1 cellular context compared by ENCODE assay signal in the genomic region with DNA sequence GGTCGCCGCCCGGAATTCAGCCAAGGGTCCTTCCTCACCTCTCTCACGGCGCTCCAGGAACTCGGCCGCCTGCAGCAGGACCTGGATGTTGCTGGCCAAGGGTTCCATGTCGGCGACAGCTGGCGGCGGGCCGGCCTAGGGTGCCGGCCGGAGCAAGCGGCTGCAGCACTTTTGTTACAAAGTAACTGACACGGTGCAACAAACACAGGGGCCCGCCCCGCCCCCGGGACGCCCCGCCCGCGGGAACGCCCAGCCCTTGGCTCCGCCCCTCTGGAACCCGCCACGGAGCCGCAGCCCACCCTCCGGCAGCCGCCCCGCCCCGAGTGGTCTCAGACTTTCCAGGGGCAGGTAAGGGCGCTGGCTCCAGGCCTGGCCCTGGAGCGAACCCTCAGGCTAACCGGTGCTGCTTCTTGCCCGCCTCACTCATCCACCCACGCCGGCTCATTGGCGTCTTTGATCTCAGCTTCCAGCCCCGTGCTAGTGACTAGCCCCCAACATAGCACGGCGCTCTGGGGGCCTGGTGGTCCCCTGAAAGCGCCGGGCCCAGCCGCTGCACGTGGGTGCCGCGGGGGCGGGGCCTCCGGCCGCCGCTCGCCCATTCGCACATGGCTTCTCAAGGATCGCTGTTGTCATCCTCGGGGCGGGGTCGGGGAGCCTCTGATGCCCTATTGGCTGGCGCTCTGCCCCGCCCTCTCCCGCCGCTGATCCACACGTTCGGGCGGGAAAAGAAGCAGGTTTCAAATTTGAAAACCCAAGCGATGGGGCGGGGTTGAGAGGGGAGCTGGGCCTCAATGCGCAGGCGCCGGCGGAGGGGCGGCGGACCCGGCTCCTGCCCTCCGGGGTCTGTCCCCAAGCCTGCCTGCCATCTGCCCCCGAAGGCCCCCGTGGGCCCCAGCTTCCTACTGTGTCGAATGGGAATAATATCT.
TF ChIP-seq lines count a peak whose summit lies in the region.

A gene with protein sequence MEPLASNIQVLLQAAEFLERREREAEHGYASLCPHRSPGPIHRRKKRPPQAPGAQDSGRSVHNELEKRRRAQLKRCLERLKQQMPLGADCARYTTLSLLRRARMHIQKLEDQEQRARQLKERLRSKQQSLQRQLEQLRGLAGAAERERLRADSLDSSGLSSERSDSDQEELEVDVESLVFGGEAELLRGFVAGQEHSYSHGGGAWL (minus strand): TSS at position 176 of the 926 bp plus-strand sequence. CDS start 68 bp downstream, at position 108.

TF ChIP-seq in HepG2, 621 proteins besides CTCF, POLR2A, EP300 and RAD21 (continued from another document and continues in another):
- TF ChIP-seq RORA (CRISPR knock-in tag; IDR thresholded peaks at IDR 0.05) (no peak), NR2C2 (CRISPR knock-in tag; IDR thresholded peaks at IDR 0.05; ENCODE audit: borderline replicate concordance) (no peak), POLR2AphosphoS5 (IDR thresholded peaks at IDR 0.05; ENCODE audit: low read depth, low read length) (no peak), RXRB (CRISPR knock-in tag; IDR thresholded peaks at IDR 0.05; ENCODE audit: borderline replicate concordance) (peak; percentile 22; the same call in 1 of the 2 replicates), RBFOX2 (IDR thresholded peaks at IDR 0.05; ENCODE audit: low read depth, low read length) (peak; percentile 65), ZFP37 (CRISPR knock-in tag; IDR thresholded peaks at IDR 0.05; ENCODE audit: borderline replicate concordance) (no peak), ZNF720 (CRISPR knock-in tag; IDR thresholded peaks at IDR 0.05) (no peak), FOXK2 (IDR thresholded peaks at IDR 0.05) (peak; percentile 88), NFE2L1 (CRISPR knock-in tag; IDR thresholded peaks at IDR 0.05; ENCODE audit: borderline replicate concordance) (no peak), HNF4G (IDR thresholded peaks at IDR 0.05; ENCODE audit: borderline replicate concordance, low read depth, low read length) (no peak), HNF4G (CRISPR knock-in tag; IDR thresholded peaks at IDR 0.05; ENCODE audit: borderline replicate concordance, low read depth) (no peak), ZNF850 (CRISPR knock-in tag; conservative IDR thresholded peaks at IDR 0.05) (no peak), REPIN1 (CRISPR knock-in tag; IDR thresholded peaks at IDR 0.05; ENCODE audit: borderline replicate concordance, low read depth) (0 out of 2 replicates have a peak, but pooled peaks have one; percentile 28), ZC3H13 (CRISPR knock-in tag; IDR thresholded peaks at IDR 0.05) (peak; percentile 74), GABPA (IDR thresholded peaks at IDR 0.05; ENCODE audit: low read depth, low read length) (no peak), GABPA (CRISPR knock-in tag; IDR thresholded peaks at IDR 0.05; ENCODE audit: low read depth) (no peak), FOXA3 (CRISPR knock-in tag; IDR thresholded peaks at IDR 0.05) (peak; percentile 23; the same call in 1 of the 2 replicates), EEA1 (CRISPR knock-in tag; IDR thresholded peaks at IDR 0.05; ENCODE audit: borderline replicate concordance) (no peak), ZNF354B (CRISPR knock-in tag; IDR thresholded peaks at IDR 0.05) (no peak), ATRX (CRISPR knock-in tag; IDR thresholded peaks at IDR 0.05; ENCODE audit: borderline replicate concordance) (no peak), TOPORS (CRISPR knock-in tag; IDR thresholded peaks at IDR 0.05) (no peak), MYNN (CRISPR knock-in tag; IDR thresholded peaks at IDR 0.05; ENCODE audit: low read depth) (no peak), HDAC1 (CRISPR knock-in tag; IDR thresholded peaks at IDR 0.05) (peak; percentile 95), ZNF619 (CRISPR knock-in tag; IDR thresholded peaks at IDR 0.05) (no peak), ZNF605 (CRISPR knock-in tag; IDR thresholded peaks at IDR 0.05) (peak; percentile 39; the same call in 1 of the 2 replicates), CREB1 (IDR thresholded peaks at IDR 0.05) (peak; percentile 57), CREB1 (CRISPR knock-in tag; IDR thresholded peaks at IDR 0.05) (peak; percentile 62), ZNF7 (CRISPR knock-in tag; IDR thresholded peaks at IDR 0.05) (no peak), ZNF780A (CRISPR knock-in tag; IDR thresholded peaks at IDR 0.05) (no peak), PHF8 (CRISPR knock-in tag; IDR thresholded peaks at IDR 0.05) (peak; percentile 54; the same call in 1 of the 2 replicates), ZNF263 (CRISPR knock-in tag; IDR thresholded peaks at IDR 0.05) (no peak; the same call in 1 of the 2 replicates), HOXA9 (CRISPR knock-in tag; IDR thresholded peaks at IDR 0.05; ENCODE audit: borderline replicate concordance) (0 out of 2 replicates have a peak, but pooled peaks have one; percentile 56), ZBTB42 (CRISPR knock-in tag; IDR thresholded peaks at IDR 0.05) (0 out of 2 replicates have a peak, but pooled peaks have one; percentile 34), TMF1 (CRISPR knock-in tag; IDR thresholded peaks at IDR 0.05; ENCODE audit: low read depth) (no peak), PHF20 (CRISPR knock-in tag; IDR thresholded peaks at IDR 0.05) (0 out of 2 replicates have a peak, but pooled peaks have one; percentile 21), BHLHE40 (IDR thresholded peaks at IDR 0.05; ENCODE audit: low read length) (0 out of 2 replicates have a peak, but pooled peaks have one; percentile 58), YY1 (IDR thresholded peaks at IDR 0.05; ENCODE audit: insufficient read depth, insufficient replicate concordance, low read depth, low read length) (no peak), ZFP36L2 (CRISPR knock-in tag; IDR thresholded peaks at IDR 0.05) (no peak), FOSL1 (CRISPR knock-in tag; IDR thresholded peaks at IDR 0.05; ENCODE audit: borderline replicate concordance) (no peak), CBFB (CRISPR knock-in tag; IDR thresholded peaks at IDR 0.05) (no peak)
- TF ChIP-seq, protein P1, sequence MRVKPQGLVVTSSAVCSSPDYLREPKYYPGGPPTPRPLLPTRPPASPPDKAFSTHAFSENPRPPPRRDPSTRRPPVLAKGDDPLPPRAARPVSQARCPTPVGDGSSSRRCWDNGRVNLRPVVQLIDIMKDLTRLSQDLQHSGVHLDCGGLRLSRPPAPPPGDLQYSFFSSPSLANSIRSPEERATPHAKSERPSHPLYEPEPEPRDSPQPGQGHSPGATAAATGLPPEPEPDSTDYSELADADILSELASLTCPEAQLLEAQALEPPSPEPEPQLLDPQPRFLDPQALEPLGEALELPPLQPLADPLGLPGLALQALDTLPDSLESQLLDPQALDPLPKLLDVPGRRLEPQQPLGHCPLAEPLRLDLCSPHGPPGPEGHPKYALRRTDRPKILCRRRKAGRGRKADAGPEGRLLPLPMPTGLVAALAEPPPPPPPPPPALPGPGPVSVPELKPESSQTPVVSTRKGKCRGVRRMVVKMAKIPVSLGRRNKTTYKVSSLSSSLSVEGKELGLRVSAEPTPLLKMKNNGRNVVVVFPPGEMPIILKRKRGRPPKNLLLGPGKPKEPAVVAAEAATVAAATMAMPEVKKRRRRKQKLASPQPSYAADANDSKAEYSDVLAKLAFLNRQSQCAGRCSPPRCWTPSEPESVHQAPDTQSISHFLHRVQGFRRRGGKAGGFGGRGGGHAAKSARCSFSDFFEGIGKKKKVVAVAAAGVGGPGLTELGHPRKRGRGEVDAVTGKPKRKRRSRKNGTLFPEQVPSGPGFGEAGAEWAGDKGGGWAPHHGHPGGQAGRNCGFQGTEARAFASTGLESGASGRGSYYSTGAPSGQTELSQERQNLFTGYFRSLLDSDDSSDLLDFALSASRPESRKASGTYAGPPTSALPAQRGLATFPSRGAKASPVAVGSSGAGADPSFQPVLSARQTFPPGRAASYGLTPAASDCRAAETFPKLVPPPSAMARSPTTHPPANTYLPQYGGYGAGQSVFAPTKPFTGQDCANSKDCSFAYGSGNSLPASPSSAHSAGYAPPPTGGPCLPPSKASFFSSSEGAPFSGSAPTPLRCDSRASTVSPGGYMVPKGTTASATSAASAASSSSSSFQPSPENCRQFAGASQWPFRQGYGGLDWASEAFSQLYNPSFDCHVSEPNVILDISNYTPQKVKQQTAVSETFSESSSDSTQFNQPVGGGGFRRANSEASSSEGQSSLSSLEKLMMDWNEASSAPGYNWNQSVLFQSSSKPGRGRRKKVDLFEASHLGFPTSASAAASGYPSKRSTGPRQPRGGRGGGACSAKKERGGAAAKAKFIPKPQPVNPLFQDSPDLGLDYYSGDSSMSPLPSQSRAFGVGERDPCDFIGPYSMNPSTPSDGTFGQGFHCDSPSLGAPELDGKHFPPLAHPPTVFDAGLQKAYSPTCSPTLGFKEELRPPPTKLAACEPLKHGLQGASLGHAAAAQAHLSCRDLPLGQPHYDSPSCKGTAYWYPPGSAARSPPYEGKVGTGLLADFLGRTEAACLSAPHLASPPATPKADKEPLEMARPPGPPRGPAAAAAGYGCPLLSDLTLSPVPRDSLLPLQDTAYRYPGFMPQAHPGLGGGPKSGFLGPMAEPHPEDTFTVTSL (CRISPR knock-in tag; IDR thresholded peaks at IDR 0.05; ENCODE audit: borderline replicate concordance) = no peak
- TF ChIP-seq, protein P2, sequence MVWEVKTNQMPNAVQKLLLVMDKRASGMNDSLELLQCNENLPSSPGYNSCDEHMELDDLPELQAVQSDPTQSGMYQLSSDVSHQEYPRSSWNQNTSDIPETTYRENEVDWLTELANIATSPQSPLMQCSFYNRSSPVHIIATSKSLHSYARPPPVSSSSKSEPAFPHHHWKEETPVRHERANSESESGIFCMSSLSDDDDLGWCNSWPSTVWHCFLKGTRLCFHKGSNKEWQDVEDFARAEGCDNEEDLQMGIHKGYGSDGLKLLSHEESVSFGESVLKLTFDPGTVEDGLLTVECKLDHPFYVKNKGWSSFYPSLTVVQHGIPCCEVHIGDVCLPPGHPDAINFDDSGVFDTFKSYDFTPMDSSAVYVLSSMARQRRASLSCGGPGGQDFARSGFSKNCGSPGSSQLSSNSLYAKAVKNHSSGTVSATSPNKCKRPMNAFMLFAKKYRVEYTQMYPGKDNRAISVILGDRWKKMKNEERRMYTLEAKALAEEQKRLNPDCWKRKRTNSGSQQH (CRISPR knock-in tag; IDR thresholded peaks at IDR 0.05; ENCODE audit: low read depth) = no peak
- TF ChIP-seq, protein P3, sequence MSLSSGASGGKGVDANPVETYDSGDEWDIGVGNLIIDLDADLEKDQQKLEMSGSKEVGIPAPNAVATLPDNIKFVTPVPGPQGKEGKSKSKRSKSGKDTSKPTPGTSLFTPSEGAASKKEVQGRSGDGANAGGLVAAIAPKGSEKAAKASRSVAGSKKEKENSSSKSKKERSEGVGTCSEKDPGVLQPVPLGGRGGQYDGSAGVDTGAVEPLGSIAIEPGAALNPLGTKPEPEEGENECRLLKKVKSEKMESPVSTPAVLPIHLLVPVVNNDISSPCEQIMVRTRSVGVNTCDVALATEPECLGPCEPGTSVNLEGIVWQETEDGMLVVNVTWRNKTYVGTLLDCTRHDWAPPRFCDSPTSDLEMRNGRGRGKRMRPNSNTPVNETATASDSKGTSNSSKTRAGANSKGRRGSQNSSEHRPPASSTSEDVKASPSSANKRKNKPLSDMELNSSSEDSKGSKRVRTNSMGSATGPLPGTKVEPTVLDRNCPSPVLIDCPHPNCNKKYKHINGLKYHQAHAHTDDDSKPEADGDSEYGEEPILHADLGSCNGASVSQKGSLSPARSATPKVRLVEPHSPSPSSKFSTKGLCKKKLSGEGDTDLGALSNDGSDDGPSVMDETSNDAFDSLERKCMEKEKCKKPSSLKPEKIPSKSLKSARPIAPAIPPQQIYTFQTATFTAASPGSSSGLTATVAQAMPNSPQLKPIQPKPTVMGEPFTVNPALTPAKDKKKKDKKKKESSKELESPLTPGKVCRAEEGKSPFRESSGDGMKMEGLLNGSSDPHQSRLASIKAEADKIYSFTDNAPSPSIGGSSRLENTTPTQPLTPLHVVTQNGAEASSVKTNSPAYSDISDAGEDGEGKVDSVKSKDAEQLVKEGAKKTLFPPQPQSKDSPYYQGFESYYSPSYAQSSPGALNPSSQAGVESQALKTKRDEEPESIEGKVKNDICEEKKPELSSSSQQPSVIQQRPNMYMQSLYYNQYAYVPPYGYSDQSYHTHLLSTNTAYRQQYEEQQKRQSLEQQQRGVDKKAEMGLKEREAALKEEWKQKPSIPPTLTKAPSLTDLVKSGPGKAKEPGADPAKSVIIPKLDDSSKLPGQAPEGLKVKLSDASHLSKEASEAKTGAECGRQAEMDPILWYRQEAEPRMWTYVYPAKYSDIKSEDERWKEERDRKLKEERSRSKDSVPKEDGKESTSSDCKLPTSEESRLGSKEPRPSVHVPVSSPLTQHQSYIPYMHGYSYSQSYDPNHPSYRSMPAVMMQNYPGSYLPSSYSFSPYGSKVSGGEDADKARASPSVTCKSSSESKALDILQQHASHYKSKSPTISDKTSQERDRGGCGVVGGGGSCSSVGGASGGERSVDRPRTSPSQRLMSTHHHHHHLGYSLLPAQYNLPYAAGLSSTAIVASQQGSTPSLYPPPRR (CRISPR knock-in tag; IDR thresholded peaks at IDR 0.05; ENCODE audit: borderline replicate concordance) = 0 out of 2 replicates have a peak, but pooled peaks have one; percentile 14
- TF ChIP-seq, protein P4, sequence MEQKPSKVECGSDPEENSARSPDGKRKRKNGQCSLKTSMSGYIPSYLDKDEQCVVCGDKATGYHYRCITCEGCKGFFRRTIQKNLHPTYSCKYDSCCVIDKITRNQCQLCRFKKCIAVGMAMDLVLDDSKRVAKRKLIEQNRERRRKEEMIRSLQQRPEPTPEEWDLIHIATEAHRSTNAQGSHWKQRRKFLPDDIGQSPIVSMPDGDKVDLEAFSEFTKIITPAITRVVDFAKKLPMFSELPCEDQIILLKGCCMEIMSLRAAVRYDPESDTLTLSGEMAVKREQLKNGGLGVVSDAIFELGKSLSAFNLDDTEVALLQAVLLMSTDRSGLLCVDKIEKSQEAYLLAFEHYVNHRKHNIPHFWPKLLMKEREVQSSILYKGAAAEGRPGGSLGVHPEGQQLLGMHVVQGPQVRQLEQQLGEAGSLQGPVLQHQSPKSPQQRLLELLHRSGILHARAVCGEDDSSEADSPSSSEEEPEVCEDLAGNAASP (CRISPR knock-in tag; IDR thresholded peaks at IDR 0.05; ENCODE audit: borderline replicate concordance) = peak; percentile 54; the same call in 1 of the 2 replicates
- TF ChIP-seq, protein P5, sequence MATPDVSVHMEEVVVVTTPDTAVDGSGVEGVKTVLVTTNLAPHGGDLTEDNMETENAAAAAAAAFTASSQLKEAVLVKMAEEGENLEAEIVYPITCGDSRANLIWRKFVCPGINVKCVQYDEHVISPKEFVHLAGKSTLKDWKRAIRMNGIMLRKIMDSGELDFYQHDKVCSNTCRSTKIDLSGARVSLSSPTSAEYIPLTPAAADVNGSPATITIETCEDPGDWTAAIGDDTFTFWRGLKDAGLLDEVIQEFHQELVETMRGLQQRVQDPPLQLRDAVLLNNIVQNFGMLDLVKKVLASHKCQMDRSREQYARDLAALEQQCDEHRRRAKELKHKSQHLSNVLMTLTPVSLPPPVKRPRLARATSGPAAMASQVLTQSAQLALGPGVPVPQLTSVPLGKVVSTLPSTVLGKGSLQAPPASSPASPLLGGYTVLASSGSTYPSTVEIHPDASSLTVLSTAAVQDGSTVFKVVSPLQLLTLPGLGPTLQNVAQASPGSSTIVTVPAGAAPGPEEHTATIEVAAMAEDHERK (CRISPR knock-in tag; IDR thresholded peaks at IDR 0.05; ENCODE audit: low read depth) = 0 out of 2 replicates have a peak, but pooled peaks have one; percentile 55
- TF ChIP-seq, protein P6, sequence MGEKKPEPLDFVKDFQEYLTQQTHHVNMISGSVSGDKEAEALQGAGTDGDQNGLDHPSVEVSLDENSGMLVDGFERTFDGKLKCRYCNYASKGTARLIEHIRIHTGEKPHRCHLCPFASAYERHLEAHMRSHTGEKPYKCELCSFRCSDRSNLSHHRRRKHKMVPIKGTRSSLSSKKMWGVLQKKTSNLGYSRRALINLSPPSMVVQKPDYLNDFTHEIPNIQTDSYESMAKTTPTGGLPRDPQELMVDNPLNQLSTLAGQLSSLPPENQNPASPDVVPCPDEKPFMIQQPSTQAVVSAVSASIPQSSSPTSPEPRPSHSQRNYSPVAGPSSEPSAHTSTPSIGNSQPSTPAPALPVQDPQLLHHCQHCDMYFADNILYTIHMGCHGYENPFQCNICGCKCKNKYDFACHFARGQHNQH (CRISPR knock-in tag; IDR thresholded peaks at IDR 0.05) = 0 out of 2 replicates have a peak, but pooled peaks have one; percentile 22
